ENCODE assay signal across 1 cellular context in genomic region chr18:24514439-24514838, GRCh38.
TF ChIP-seq lines count a peak whose summit lies in the region.

No MANE protein-coding gene starts in this region.

TF ChIP-seq in GM12878, 131 proteins besides CTCF, POLR2A, EP300 and RAD21 (continued from another document):
- TF ChIP-seq, protein P1, sequence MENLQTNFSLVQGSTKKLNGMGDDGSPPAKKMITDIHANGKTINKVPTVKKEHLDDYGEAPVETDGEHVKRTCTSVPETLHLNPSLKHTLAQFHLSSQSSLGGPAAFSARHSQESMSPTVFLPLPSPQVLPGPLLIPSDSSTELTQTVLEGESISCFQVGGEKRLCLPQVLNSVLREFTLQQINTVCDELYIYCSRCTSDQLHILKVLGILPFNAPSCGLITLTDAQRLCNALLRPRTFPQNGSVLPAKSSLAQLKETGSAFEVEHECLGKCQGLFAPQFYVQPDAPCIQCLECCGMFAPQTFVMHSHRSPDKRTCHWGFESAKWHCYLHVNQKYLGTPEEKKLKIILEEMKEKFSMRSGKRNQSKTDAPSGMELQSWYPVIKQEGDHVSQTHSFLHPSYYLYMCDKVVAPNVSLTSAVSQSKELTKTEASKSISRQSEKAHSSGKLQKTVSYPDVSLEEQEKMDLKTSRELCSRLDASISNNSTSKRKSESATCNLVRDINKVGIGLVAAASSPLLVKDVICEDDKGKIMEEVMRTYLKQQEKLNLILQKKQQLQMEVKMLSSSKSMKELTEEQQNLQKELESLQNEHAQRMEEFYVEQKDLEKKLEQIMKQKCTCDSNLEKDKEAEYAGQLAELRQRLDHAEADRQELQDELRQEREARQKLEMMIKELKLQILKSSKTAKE (IDR thresholded peaks at IDR 0.05; ENCODE audit: low read depth, poor library complexity, severe bottlenecking) = no peak
- TF ChIP-seq IRF4 (IDR thresholded peaks at IDR 0.05; ENCODE audit: low read depth, low read length) = no peak
- TF ChIP-seq, protein P2, sequence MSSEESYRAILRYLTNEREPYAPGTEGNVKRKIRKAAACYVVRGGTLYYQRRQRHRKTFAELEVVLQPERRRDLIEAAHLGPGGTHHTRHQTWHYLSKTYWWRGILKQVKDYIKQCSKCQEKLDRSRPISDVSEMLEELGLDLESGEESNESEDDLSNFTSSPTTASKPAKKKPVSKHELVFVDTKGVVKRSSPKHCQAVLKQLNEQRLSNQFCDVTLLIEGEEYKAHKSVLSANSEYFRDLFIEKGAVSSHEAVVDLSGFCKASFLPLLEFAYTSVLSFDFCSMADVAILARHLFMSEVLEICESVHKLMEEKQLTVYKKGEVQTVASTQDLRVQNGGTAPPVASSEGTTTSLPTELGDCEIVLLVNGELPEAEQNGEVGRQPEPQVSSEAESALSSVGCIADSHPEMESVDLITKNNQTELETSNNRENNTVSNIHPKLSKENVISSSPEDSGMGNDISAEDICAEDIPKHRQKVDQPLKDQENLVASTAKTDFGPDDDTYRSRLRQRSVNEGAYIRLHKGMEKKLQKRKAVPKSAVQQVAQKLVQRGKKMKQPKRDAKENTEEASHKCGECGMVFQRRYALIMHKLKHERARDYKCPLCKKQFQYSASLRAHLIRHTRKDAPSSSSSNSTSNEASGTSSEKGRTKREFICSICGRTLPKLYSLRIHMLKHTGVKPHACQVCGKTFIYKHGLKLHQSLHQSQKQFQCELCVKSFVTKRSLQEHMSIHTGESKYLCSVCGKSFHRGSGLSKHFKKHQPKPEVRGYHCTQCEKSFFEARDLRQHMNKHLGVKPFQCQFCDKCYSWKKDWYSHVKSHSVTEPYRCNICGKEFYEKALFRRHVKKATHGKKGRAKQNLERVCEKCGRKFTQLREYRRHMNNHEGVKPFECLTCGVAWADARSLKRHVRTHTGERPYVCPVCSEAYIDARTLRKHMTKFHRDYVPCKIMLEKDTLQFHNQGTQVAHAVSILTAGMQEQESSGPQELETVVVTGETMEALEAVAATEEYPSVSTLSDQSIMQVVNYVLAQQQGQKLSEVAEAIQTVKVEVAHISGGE (CRISPR knock-in tag; IDR thresholded peaks at IDR 0.05) = no peak
